Comparison of ENCODE assay signal across 15 cellular contexts in the genomic region with DNA sequence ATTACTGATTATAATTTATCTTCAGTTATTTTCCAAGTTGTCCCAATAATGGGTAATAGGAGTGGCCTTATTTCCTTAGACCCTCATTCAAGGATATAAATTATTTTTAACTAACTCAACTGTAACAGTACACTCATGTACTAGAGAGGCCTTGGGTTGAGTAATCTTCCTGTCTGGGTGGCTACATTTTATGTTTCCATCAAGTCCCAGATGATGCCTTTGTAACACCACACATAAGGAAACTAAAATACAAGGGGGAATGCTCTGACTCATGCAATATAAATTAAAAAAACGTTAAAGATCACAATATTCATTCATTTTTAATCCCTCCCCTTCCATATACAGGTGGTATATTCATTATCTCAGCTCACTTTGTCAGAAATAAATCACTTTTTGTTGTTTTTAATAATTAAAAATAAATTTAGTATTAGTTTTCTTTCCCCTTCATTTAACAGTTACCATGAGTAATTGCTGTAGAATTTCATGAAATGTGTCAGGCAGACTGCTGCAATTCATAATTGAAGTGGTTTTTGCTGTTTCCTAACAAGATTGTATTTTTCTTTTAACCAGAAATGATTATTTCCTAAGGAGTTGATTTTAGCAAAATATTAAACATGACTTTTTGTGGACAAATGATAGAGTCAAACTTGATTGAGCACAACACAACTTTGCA.
A peak's percentile ranks its signal among the peaks of the same experiment; 100 is the strongest.
DNase-seq lines count a peak whose midpoint lies in the region; ATAC-seq and TF ChIP-seq lines count a peak whose summit lies in the region.
"Had no signal": no experiment of that assay in that cellular context is flagged by ENCODE, and none has a peak within 500 bp of the region (broad histone marks: within the 10 kb centered on the region; RNA-seq: fewer than 3 reads in every experiment).

No MANE protein-coding gene starts in this region.

- H4K20me1 ChIP-seq in HCT116 (ENCODE audit: insufficient read depth): no peaks in the 10 kb centered on the region

- RAD21 ChIA-PET in HCT116 (lab: Charles Lee; ENCODE audit: low non-redundant PET in 1 of 2, low total read pairs in 2 of 2, uncharacterized antibody in 2 of 2, unreplicated experiment in 2 of 2): no interaction called here

- no peaks in the 10 kb centered on the region for H3K4me1 Mint-ChIP-seq in endodermal cell
- H3K4me1 Mint-ChIP-seq: activated CD4-positive, alpha-beta T cell treated with anti-CD3 and anti-CD28 coated beads, Interleukin-2, amount 10 ng/mL, durations not matched to agents 7 days and 5 days; T-cell had no signal

- H2AFZ ChIP-seq in HCT116 (ENCODE audit: low read depth, low read length, poor library complexity, severe bottlenecking): no peak overlapping the region

- peaks cover 3% of the 10 kb centered on the region for H3K36me3 Mint-ChIP-seq in endodermal cell (ENCODE audit: low read depth)
- H3K36me3 Mint-ChIP-seq: T-cell had no signal

- H3K27me3 ChIP-seq in HCT116 (ENCODE audit: insufficient read depth, low read length) (no peaks in the 10 kb centered on the region), left ventricle myocardium inferior (ENCODE audit: low read depth) (no peaks in the 10 kb centered on the region), endodermal cell (ENCODE audit: control insufficient read depth, insufficient read depth, low read length, poor library complexity, severe bottlenecking) (no peaks in the 10 kb centered on the region)
- H3K27me3 ChIP-seq: BE2C, right lobe of liver, transverse colon had no signal

- in situ Hi-C loops in astrocyte of the cerebellum (cut with HindIII; ENCODE audit: low sequenced_read_pairs): no loop called here

- no peak for ATAC-seq in HCT116
- ATAC-seq: right lobe of liver, T-cell had no signal

- H3K9me2 ChIP-seq in HCT116 (ENCODE audit: insufficient read depth): no peaks in the 10 kb centered on the region

- 60% methylated on average over 1 of the region's 1 CpG; no CpG with 5 or more reads in 1 of the 2 experiments for WGBS in endodermal cell (ENCODE audit: insufficient coverage in 1 of 2, insufficient read length in 1 of 2), 2 experiments

- H3K4me3 Mint-ChIP-seq in endodermal cell: no peak overlapping the region
- H3K4me3 Mint-ChIP-seq: activated CD4-positive, alpha-beta T cell treated with anti-CD3 and anti-CD28 coated beads, Interleukin-2, amount 10 ng/mL, durations not matched to agents 7 days and 5 days; T-cell had no signal

- no TSS peak for BruUV-seq in HCT116 (replicated peaks; lab: Mats Ljungman, UMichigan)

- TF ChIP-seq CTCF in HCT116 (IDR thresholded peaks at IDR 0.05 in 2 of 3, conservative IDR thresholded peaks at IDR 0.05 in 1 of 3; ENCODE audit: borderline replicate concordance in 1 of 3, insufficient read depth in 1 of 3, low read depth in 2 of 3, low read length in 2 of 3): no peak
- TF ChIP-seq CTCF in astrocyte of the cerebellum (IDR thresholded peaks at IDR 0.05; ENCODE audit: low read depth, low read length, missing control alignments): no peak
- TF ChIP-seq CTCF in left ventricle myocardium inferior (IDR thresholded peaks at IDR 0.05; ENCODE audit: borderline replicate concordance): no peak
- no peak for TF ChIP-seq CTCF in endodermal cell (conservative IDR thresholded peaks at IDR 0.05)

- H3K9me3 ChIP-seq in HCT116 (ENCODE audit: control insufficient read depth in 1 of 2, insufficient read depth in 1 of 2, low read depth in 1 of 2, low read length in 2 of 2): peaks cover 0 to 9% of the 10 kb centered on the region in 2 experiments; a peak in 2 of 4 replicates
- H3K9me3 ChIP-seq in left ventricle myocardium inferior (replicated peaks): peaks cover 21% of the 10 kb centered on the region
- H3K9me3 ChIP-seq in endodermal cell (ENCODE audit: control insufficient read depth, low read length): peaks cover 12% of the 10 kb centered on the region
- H3K9me3 ChIP-seq: BE2C, right lobe of liver had no signal

- DNase-seq in A172 (ENCODE audit: low spot score): peak; percentile 93
- no peak for DNase-seq in HCT116 (ENCODE audit: low read depth, low spot score)
- peak; percentile 55 for DNase-seq in astrocyte of the cerebellum (ENCODE audit: low read depth)
- peak; percentile 83 for DNase-seq in glomerular visceral epithelial cell (ENCODE audit: extremely low spot score)
- DNase-seq in OCI-M1 (lab: John Stamatoyannopoulos, UW): no peak
- DNase-seq in activated T-cell treated with anti-CD3 and anti-CD28 coated beads, Interleukin-2, amount 50 U/mL, for 1 hour: no peak
- no peak for DNase-seq in left ventricle myocardium inferior
- no peak for DNase-seq in endodermal cell
- DNase-seq: activated CD4-positive, alpha-beta T cell treated with anti-CD3 and anti-CD28 coated beads, Interleukin-2, amount 10 ng/mL, durations not matched to agents 7 days and 5 days; BE2C; NCI-H1694; right lobe of liver; T-cell; transverse colon had no signal

- H3K4me2 ChIP-seq in HCT116 (ENCODE audit: low read length): no peak overlapping the region

- POLR2A ChIA-PET in HCT116 (lab: Charles Lee): no interaction called here

- H3K27ac Mint-ChIP-seq in endodermal cell: no peak overlapping the region
- H3K27ac Mint-ChIP-seq: activated CD4-positive, alpha-beta T cell treated with anti-CD3 and anti-CD28 coated beads, Interleukin-2, amount 10 ng/mL, durations not matched to agents 7 days and 5 days; activated T-helper 2 cell treated with anti-CD3 and anti-CD28 coated beads, Interferon-gamma antibody, Interleukin-2, Interleukin-4, amounts not matched to agents 10 μg/mL and 5 μg/mL and 100 μg/mL, durations not matched to agents 14 hours and 24 hours and 36 hours; T-cell had no signal

- no peak overlapping the region for H3K9ac ChIP-seq in HCT116 (ENCODE audit: low read length)
- H3K9ac ChIP-seq in endodermal cell (ENCODE audit: extremely low read depth, low read length, poor library complexity, severe bottlenecking): no peak overlapping the region

- no peak overlapping the region for H3K4me3 ChIP-seq in HCT116 (replicated peaks in 1 of 2; ENCODE audit: low read depth in 1 of 2, low read length in 2 of 2)
- H3K4me3 ChIP-seq in astrocyte of the cerebellum (ENCODE audit: low read depth, low read length): no peak overlapping the region
- no peak overlapping the region for H3K4me3 ChIP-seq in left ventricle myocardium inferior
- H3K4me3 ChIP-seq in endodermal cell (ENCODE audit: low read length): no peak overlapping the region
- H3K4me3 ChIP-seq: right lobe of liver, transverse colon had no signal

- no peaks in the 10 kb centered on the region for H3K27me3 Mint-ChIP-seq in endodermal cell (ENCODE audit: insufficient read depth)
- H3K27me3 Mint-ChIP-seq: activated CD4-positive, alpha-beta T cell treated with anti-CD3 and anti-CD28 coated beads, Interleukin-2, amount 10 ng/mL, durations not matched to agents 7 days and 5 days; T-cell had no signal

- H3K36me3 ChIP-seq in HCT116 (ENCODE audit: control insufficient read depth in 1 of 2, insufficient read depth in 2 of 2, low read length in 2 of 2) (no peaks in the 10 kb centered on the region), left ventricle myocardium inferior (no peaks in the 10 kb centered on the region), endodermal cell (ENCODE audit: control insufficient read depth, insufficient read depth, low read length) (no peaks in the 10 kb centered on the region)
- H3K36me3 ChIP-seq: BE2C, right lobe of liver, transverse colon had no signal

- H3K79me2 ChIP-seq in HCT116 (ENCODE audit: insufficient read depth, low read length): no peaks in the 10 kb centered on the region

- intact Hi-C loops in HCT116 (cut with micrococcal nuclease): no loop called here
- intact Hi-C loops in left ventricle myocardium inferior (cut with micrococcal nuclease): no loop called here

- H3K4me1 ChIP-seq in HCT116 (ENCODE audit: control insufficient read depth in 1 of 2, insufficient read depth in 2 of 2, low read length in 2 of 2) (no peaks in the 10 kb centered on the region; a peak in 1 of 4 replicates), left ventricle myocardium inferior (peaks cover 6% of the 10 kb centered on the region), endodermal cell (ENCODE audit: control insufficient read depth, insufficient read depth, low read length) (no peaks in the 10 kb centered on the region)
- H3K4me1 ChIP-seq: BE2C, right lobe of liver, transverse colon had no signal

- CTCF ChIA-PET in HCT116 (lab: Charles Lee): no interaction called here

- no peak for TF ChIP-seq POLR2A in HCT116 (IDR thresholded peaks at IDR 0.05; ENCODE audit: borderline replicate concordance, extremely low read depth, insufficient read depth, insufficient read length)

- H3K27ac ChIP-seq in HCT116 (ENCODE audit: low read depth, low read length) (no peak overlapping the region), left ventricle myocardium inferior (replicated peaks) (no peak overlapping the region), endodermal cell (ENCODE audit: low read depth, low read length) (no peak overlapping the region)
- H3K27ac ChIP-seq: right lobe of liver, transverse colon had no signal

- TF ChIP-seq RAD21 in HCT116 (IDR thresholded peaks at IDR 0.05; ENCODE audit: low read depth): no peak

- peaks cover 25% of the 10 kb centered on the region for H3K9me3 Mint-ChIP-seq in endodermal cell

TF ChIP-seq in HCT116, 20 proteins besides CTCF, POLR2A, EP300 and RAD21:
- TF ChIP-seq SIN3A (IDR thresholded peaks at IDR 0.05; ENCODE audit: low read depth): no peak
- no peak for TF ChIP-seq TCF7L2 (IDR thresholded peaks at IDR 0.05; ENCODE audit: borderline replicate concordance, extremely low read depth, insufficient read depth, insufficient read length)
- TF ChIP-seq EZH2 (IDR thresholded peaks at IDR 0.05): no peak
- 0 out of 2 replicates have a peak, but pooled peaks have one; percentile 39 for TF ChIP-seq CEBPB (IDR thresholded peaks at IDR 0.05; ENCODE audit: low read depth)
- peak; percentile 32; the same call in 1 of the 2 replicates for TF ChIP-seq FOSL1 (IDR thresholded peaks at IDR 0.05; ENCODE audit: low read depth)

Comparison
In these comparisons a context has a peak if more than half of its experiments do, and no peak if none do; other contexts are left out.
1. DNase-seq: peak in A172 (single experiment), astrocyte of the cerebellum (single experiment) and glomerular visceral epithelial cell (single experiment); none in HCT116 (single experiment), OCI-M1 (single experiment), activated T-cell treated with anti-CD3 and anti-CD28 coated beads, Interleukin-2, amount 50 U/mL, for 1 hour (single experiment), left ventricle myocardium inferior (single experiment) and endodermal cell (single experiment).